ENCODE assay signal across 9 cellular contexts in genomic region chr7:74290999-74291441, GRCh38. TPM values are rescaled to one million over a fixed set of nuclear protein-coding genes. Genes with fewer than 3 reads are reported as not detected.
DNase-seq lines count a peak whose midpoint lies in the region; ATAC-seq and TF ChIP-seq lines count a peak whose summit lies in the region.
"Had no signal": no experiment of that assay in that cellular context is flagged by ENCODE, and none has a peak within 500 bp of the region (broad histone marks: within the 10 kb centered on the region; RNA-seq: fewer than 3 reads in every experiment).

No MANE protein-coding gene starts in this region.

- no peak for DNase-seq in CD8-positive, alpha-beta T cell
- peak in 22 of 61 donors; percentile 11 to 60 (median 24) for DNase-seq in caudate nucleus (lab: John Stamatoyannopoulos, UW)
- DNase-seq in naive thymus-derived CD8-positive, alpha-beta T cell: no peak
- DNase-seq in cerebellar cortex (ENCODE audit: low spot score): no peak
- DNase-seq in HPDE6-E6E7 (ENCODE audit: extremely low spot score): no peak
- DNase-seq in NCI-H1048 (lab: John Stamatoyannopoulos, UW): no peak
- DNase-seq: activated CD4-positive, alpha-beta T cell treated with anti-CD3 and anti-CD28 coated beads, Interleukin-2, amount 50 U/mL, for 48 hours had no signal

- H3K27me3 Mint-ChIP-seq in CD8-positive, alpha-beta T cell (ENCODE audit: low read depth): peaks cover 3% of the 10 kb centered on the region
- peaks cover 0 to 10% (median 0%) of the 10 kb centered on the region in 5 donors for H3K27me3 Mint-ChIP-seq in naive thymus-derived CD8-positive, alpha-beta T cell

- H3K9ac ChIP-seq in HUES6 (ENCODE audit: low read length): no peak overlapping the region

- no peak for TF ChIP-seq CTCF in CD8-positive, alpha-beta T cell (IDR thresholded peaks at IDR 0.05)

- no peaks in the 10 kb centered on the region for H3K36me3 ChIP-seq in CD8-positive, alpha-beta T cell (ENCODE audit: insufficient read depth, low read length)
- 0 out of 2 replicates have a peak, but pooled peaks cover under 1% of the 10 kb centered on the region for H3K36me3 ChIP-seq in HUES6 (ENCODE audit: control insufficient read depth, insufficient read depth, low read length)

- peaks cover 22% of the 10 kb centered on the region for H3K4me1 ChIP-seq in CD8-positive, alpha-beta T cell (ENCODE audit: insufficient read depth, low read length)
- H3K4me1 ChIP-seq in HUES6 (ENCODE audit: control insufficient read depth, insufficient read depth, low read length): peaks cover 40% of the 10 kb centered on the region

- H3K27ac Mint-ChIP-seq in CD8-positive, alpha-beta T cell: no peak overlapping the region
- H3K27ac Mint-ChIP-seq in naive thymus-derived CD8-positive, alpha-beta T cell: peak overlapping the region in 3 of 10 donors; percentile 8 to 36 (median 10)

- no peaks in the 10 kb centered on the region for H3K9me3 ChIP-seq in CD8-positive, alpha-beta T cell (ENCODE audit: low read length)
- no peaks in the 10 kb centered on the region for H3K9me3 ChIP-seq in HUES6 (ENCODE audit: control insufficient read depth, insufficient read depth, low read depth, low read length)

- H3K27me3 ChIP-seq in CD8-positive, alpha-beta T cell (ENCODE audit: insufficient read depth, low read length): no peaks in the 10 kb centered on the region
- peaks cover 9% of the 10 kb centered on the region for H3K27me3 ChIP-seq in HUES6 (ENCODE audit: control insufficient read depth, insufficient read depth, low read length)

- H3K4me3 Mint-ChIP-seq in CD8-positive, alpha-beta T cell: peak overlapping the region; percentile 78
- H3K4me3 Mint-ChIP-seq in naive thymus-derived CD8-positive, alpha-beta T cell: peak overlapping the region; percentile 60 to 84 (median 72)

- no peak overlapping the region for H3K4me3 ChIP-seq in CD8-positive, alpha-beta T cell (ENCODE audit: low read depth, low read length)
- peak overlapping the region; percentile 94 for H3K4me3 ChIP-seq in HUES6 (ENCODE audit: low read depth, low read length)

- no peaks in the 10 kb centered on the region for H3K9me3 Mint-ChIP-seq in CD8-positive, alpha-beta T cell
- H3K9me3 Mint-ChIP-seq in naive thymus-derived CD8-positive, alpha-beta T cell: no peaks in the 10 kb centered on the region

- H3K4me1 Mint-ChIP-seq in CD8-positive, alpha-beta T cell (ENCODE audit: low read depth): peaks cover 22% of the 10 kb centered on the region
- peaks cover 17 to 35% (median 25%) of the 10 kb centered on the region in 4 donors for H3K4me1 Mint-ChIP-seq in naive thymus-derived CD8-positive, alpha-beta T cell

- POLR2A ChIA-PET in CD8-positive, alpha-beta T cell (lab: Charles Lee): no interaction called here
- POLR2A ChIA-PET in naive thymus-derived CD8-positive, alpha-beta T cell (lab: Charles Lee): no interaction called here

- ATAC-seq in CD8-positive, alpha-beta T cell: no peak
- ATAC-seq in naive thymus-derived CD8-positive, alpha-beta T cell: no peak
- no peak for ATAC-seq in GM21786 (IDR thresholded peaks at IDR 0.05; ENCODE audit: unreplicated experiment)

- H3K36me3 Mint-ChIP-seq in CD8-positive, alpha-beta T cell: no peaks in the 10 kb centered on the region
- H3K36me3 Mint-ChIP-seq in naive thymus-derived CD8-positive, alpha-beta T cell: peaks cover 0 to 1% (median 0%) of the 10 kb centered on the region in 3 donors

- CTCF ChIA-PET in CD8-positive, alpha-beta T cell (lab: Charles Lee): no interaction called here

- no peak overlapping the region for H3K27ac ChIP-seq in CD8-positive, alpha-beta T cell (ENCODE audit: low read depth, low read length)
- H3K27ac ChIP-seq in HUES6 (ENCODE audit: low read depth, low read length) (no peak overlapping the region), caudate nucleus (ENCODE audit: low read depth, low read length) (peak overlapping the region; percentile 85)

- intact Hi-C loops in CD8-positive, alpha-beta T cell (cut with DNase I, micrococcal nuclease): no loop called here

RNA-seq across cellular contexts. Expression of gene CLIP2, which starts 1.8 kb away (rescaled TPM):
- 1 to 10 TPM; 2.1 to 2.7 TPM for total RNA-seq in CD8-positive, alpha-beta T cell
- 1 to 10 TPM; 4.9 to 5.2 TPM for total RNA-seq in naive thymus-derived CD8-positive, alpha-beta T cell
- polyA plus RNA-seq in naive thymus-derived CD8-positive, alpha-beta T cell: under 1 TPM; 0.20 to 0.32 (median 0.23) TPM

RNA-seq across cellular contexts. Expression of gene RFC2, which starts 36.8 kb away (rescaled TPM):
- 10 to 100 TPM in 1 of 2 experiments, 1 to 10 TPM in 1; 8.8 to 10.7 TPM for total RNA-seq in CD8-positive, alpha-beta T cell
- total RNA-seq in naive thymus-derived CD8-positive, alpha-beta T cell: 10 to 100 TPM; 15.6 to 16.4 TPM
- polyA plus RNA-seq in naive thymus-derived CD8-positive, alpha-beta T cell: 10 to 100 TPM; 20.3 to 26.1 (median 22.5) TPM
